In the genomic region with DNA sequence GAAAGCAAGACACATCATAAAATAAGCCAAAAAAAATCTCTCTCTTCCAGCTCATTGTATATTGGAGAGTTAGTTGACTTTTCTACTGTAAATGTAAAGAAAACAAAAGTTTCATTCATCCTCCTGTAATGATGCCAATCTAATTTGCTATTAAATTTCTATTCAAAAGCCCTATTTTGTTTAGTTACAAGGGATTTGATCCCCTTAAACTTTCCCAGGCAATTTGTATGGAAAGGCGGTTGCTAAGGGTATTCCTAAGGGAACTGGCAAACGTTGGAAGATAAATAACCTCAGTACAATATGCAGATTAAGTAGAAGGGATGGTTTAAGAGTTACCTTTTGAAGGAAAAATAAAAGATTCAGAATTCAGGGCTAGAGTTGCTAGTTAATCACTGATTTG, we compare ENCODE assay signal across 15 cellular contexts.
DNase-seq lines count a peak whose midpoint lies in the region; ATAC-seq, FAIRE-seq and TF ChIP-seq lines count a peak whose summit lies in the region.
"Had no signal": no experiment of that assay in that cellular context is flagged by ENCODE, and none has a peak within 500 bp of the region (broad histone marks: within the 10 kb centered on the region; RNA-seq: fewer than 3 reads in every experiment).

No MANE protein-coding gene starts in this region.

- no peaks in the 10 kb centered on the region for H3K27me3 Mint-ChIP-seq in astrocyte (ENCODE audit: low read depth, unreplicated experiment)
- H3K27me3 Mint-ChIP-seq: CD4-positive, alpha-beta memory T cell had no signal

- RAD21 ChIA-PET in HCT116 (lab: Charles Lee; ENCODE audit: low non-redundant PET in 1 of 2, low total read pairs in 2 of 2, uncharacterized antibody in 2 of 2, unreplicated experiment in 2 of 2), result no interaction called here

- peak overlapping the region; percentile 97 for H3K27ac ChIP-seq in HCT116 (ENCODE audit: low read depth, low read length)
- H3K27ac ChIP-seq in astrocyte (ENCODE audit: low read depth, low read length), result no peak overlapping the region
- H3K27ac ChIP-seq in mammary epithelial cell (ENCODE audit: insufficient read depth, low read depth, low read length), result no peak overlapping the region
- H3K27ac ChIP-seq: A549, C4-2B, HL-60 had no signal

- H3K4me2 ChIP-seq in HCT116 (ENCODE audit: low read length) (peak overlapping the region; percentile 68), astrocyte (ENCODE audit: low read length) (no peak overlapping the region), mammary epithelial cell (ENCODE audit: insufficient read depth, low read depth, low read length) (no peak overlapping the region)
- H3K4me2 ChIP-seq: A549 had no signal

- H3K27ac Mint-ChIP-seq in astrocyte (ENCODE audit: unreplicated experiment), result peak overlapping the region; percentile 54
- H3K27ac Mint-ChIP-seq: CD4-positive, alpha-beta memory T cell had no signal

- no peaks in the 10 kb centered on the region for H3K9me3 Mint-ChIP-seq in astrocyte (ENCODE audit: unreplicated experiment)
- H3K9me3 Mint-ChIP-seq: CD4-positive, alpha-beta memory T cell had no signal

- dilution Hi-C loops in mammary epithelial cell (cut with HindIII; ENCODE audit: low sequenced_read_pairs), result no loop called here

- H3K36me3 ChIP-seq in HCT116 (ENCODE audit: control insufficient read depth in 1 of 2, insufficient read depth in 2 of 2, low read length in 2 of 2) (no peaks in the 10 kb centered on the region), astrocyte (ENCODE audit: insufficient read depth, low read length) (no peaks in the 10 kb centered on the region), mammary epithelial cell (ENCODE audit: insufficient read depth, low read length) (no peaks in the 10 kb centered on the region)
- H3K36me3 ChIP-seq: BE2C had no signal

- in situ Hi-C loops in mammary epithelial cell (cut with MboI; ENCODE audit: low sequenced_read_pairs in 2 of 2), result no loop called here

- H3K4me3 ChIP-seq in HCT116 (replicated peaks in 1 of 2; ENCODE audit: low read depth in 1 of 2, low read length in 2 of 2), result no peak overlapping the region
- no peak overlapping the region for H3K4me3 ChIP-seq in astrocyte (ENCODE audit: insufficient read depth, low read depth, low read length)
- H3K4me3 ChIP-seq in mammary epithelial cell (replicated peaks in 1 of 3; ENCODE audit: insufficient read depth in 1 of 3, low read depth in 2 of 3, low read length in 3 of 3), result no peak overlapping the region
- H3K4me3 ChIP-seq: A549 had no signal

- no peak for DNase-seq in HCT116 (ENCODE audit: low read depth, low spot score)
- DNase-seq in NCI-H526 (lab: John Stamatoyannopoulos, UW), result peak; percentile 19 to 48
- no peak for DNase-seq in astrocyte (ENCODE audit: low read depth)
- DNase-seq in COLO668 (lab: John Stamatoyannopoulos, UW; ENCODE audit: unreplicated experiment), result no peak
- DNase-seq in mammary epithelial cell, result no peak
- DNase-seq in NCI-H1694 treated with DMSO at 0.1 percent for 48 hours (lab: John Stamatoyannopoulos, UW), result no peak
- DNase-seq: BE2C; Caco-2; CD4-positive, alpha-beta memory T cell; DMS53; GF-D8 had no signal

- POLR2A ChIA-PET in HCT116 (lab: Charles Lee), result no interaction called here

- H2AFZ ChIP-seq in HCT116 (ENCODE audit: low read depth, low read length, poor library complexity, severe bottlenecking), result no peak overlapping the region
- H2AFZ ChIP-seq in astrocyte (ENCODE audit: low read depth, low read length), result no peak overlapping the region
- H2AFZ ChIP-seq in mammary epithelial cell (ENCODE audit: low read depth, low read length), result no peak overlapping the region

- no peak overlapping the region for H3K4me3 Mint-ChIP-seq in astrocyte (ENCODE audit: unreplicated experiment)
- H3K4me3 Mint-ChIP-seq: CD4-positive, alpha-beta memory T cell had no signal

- peaks cover 87 to 96% of the 10 kb centered on the region in 2 experiments for H3K4me1 ChIP-seq in HCT116 (ENCODE audit: control insufficient read depth in 1 of 2, insufficient read depth in 2 of 2, low read length in 2 of 2)
- peaks cover 28% of the 10 kb centered on the region for H3K4me1 ChIP-seq in astrocyte (ENCODE audit: insufficient read depth, low read length)
- H3K4me1 ChIP-seq in mammary epithelial cell (ENCODE audit: insufficient read depth, low read length), result peaks cover 36% of the 10 kb centered on the region
- H3K4me1 ChIP-seq: BE2C had no signal

- H3K9ac ChIP-seq in HCT116 (ENCODE audit: low read length) (peak overlapping the region; percentile 58), astrocyte (ENCODE audit: low read length) (no peak overlapping the region), mammary epithelial cell (ENCODE audit: insufficient read depth, low read length) (no peak overlapping the region)

- H3K4me1 Mint-ChIP-seq in astrocyte (ENCODE audit: low read depth, unreplicated experiment), result peaks cover 50% of the 10 kb centered on the region

- H4K20me1 ChIP-seq in HCT116 (ENCODE audit: insufficient read depth) (no peaks in the 10 kb centered on the region), astrocyte (ENCODE audit: insufficient read depth, low read length) (no peaks in the 10 kb centered on the region), mammary epithelial cell (ENCODE audit: insufficient read depth, low read length) (no peaks in the 10 kb centered on the region)

- no peaks in the 10 kb centered on the region for H3K9me2 ChIP-seq in HCT116 (ENCODE audit: insufficient read depth)

- no peak for FAIRE-seq in astrocyte (lab: Jason Lieb, UNC)
- FAIRE-seq: A549, GM19239 had no signal

- H3K27me3 ChIP-seq in HCT116 (ENCODE audit: insufficient read depth, low read length) (no peaks in the 10 kb centered on the region), astrocyte (ENCODE audit: insufficient read depth, low read length) (no peaks in the 10 kb centered on the region), mammary epithelial cell (ENCODE audit: insufficient read depth, low read length) (no peaks in the 10 kb centered on the region)
- H3K27me3 ChIP-seq: BE2C had no signal

- 77% methylated on average over 2 of the region's 2 CpGs for WGBS in mammary epithelial cell (ENCODE audit: low coverage, missing lambda C conversion rate)

- ATAC-seq in HCT116, result no peak
- ATAC-seq: A549 had no signal

- TF ChIP-seq CTCF in HCT116 (IDR thresholded peaks at IDR 0.05 in 2 of 3, conservative IDR thresholded peaks at IDR 0.05 in 1 of 3; ENCODE audit: borderline replicate concordance in 1 of 3, insufficient read depth in 1 of 3, low read depth in 2 of 3, low read length in 2 of 3) (no peak), astrocyte (IDR thresholded peaks at IDR 0.05; ENCODE audit: insufficient read depth, low read depth, low read length) (no peak), mammary epithelial cell (conservative IDR thresholded peaks at IDR 0.05 in 1 of 2, IDR thresholded peaks at IDR 0.05 in 1 of 2; ENCODE audit: extremely low read depth in 1 of 2, insufficient read depth in 1 of 2, low read depth in 1 of 2, low read length in 2 of 2) (no peak)

- H3K36me3 Mint-ChIP-seq in astrocyte (ENCODE audit: low read depth, unreplicated experiment), result no peaks in the 10 kb centered on the region

- BruUV-seq in HCT116 (replicated peaks; lab: Mats Ljungman, UMichigan) (no TSS peak), mammary epithelial cell (replicated peaks; lab: Mats Ljungman, UMichigan) (no TSS peak)

- TF ChIP-seq RAD21 in HCT116 (IDR thresholded peaks at IDR 0.05; ENCODE audit: low read depth), result no peak

- peaks cover 66% of the 10 kb centered on the region for H3K79me2 ChIP-seq in HCT116 (ENCODE audit: insufficient read depth, low read length)
- H3K79me2 ChIP-seq in astrocyte (ENCODE audit: insufficient read depth, low read length), result no peaks in the 10 kb centered on the region
- H3K79me2 ChIP-seq in mammary epithelial cell (ENCODE audit: insufficient read depth, low read length), result no peaks in the 10 kb centered on the region

- H3K9me3 ChIP-seq in HCT116 (ENCODE audit: control insufficient read depth in 1 of 2, insufficient read depth in 1 of 2, low read depth in 1 of 2, low read length in 2 of 2) (no peaks in the 10 kb centered on the region), astrocyte (ENCODE audit: insufficient read depth, low read depth, low read length) (no peaks in the 10 kb centered on the region), mammary epithelial cell (replicated peaks; ENCODE audit: insufficient read depth, low read length) (no peaks in the 10 kb centered on the region)
- H3K9me3 ChIP-seq: A549, BE2C, Caco-2 had no signal

- no peak for TF ChIP-seq POLR2A in HCT116 (IDR thresholded peaks at IDR 0.05; ENCODE audit: borderline replicate concordance, extremely low read depth, insufficient read depth, insufficient read length)

- CTCF ChIA-PET in HCT116 (lab: Charles Lee) (no interaction called here), mammary epithelial cell (lab: Charles Lee; ENCODE audit: low non-redundant PET) (interaction anchor here (0.7 kb wide), 1 partner anchor 108 kb away, joined by 3 read pairs; no protein-coding TSS in a partner anchor)

- intact Hi-C loops in HCT116 (cut with micrococcal nuclease), result loop anchor here (5.0 to 10.0 kb wide), 3 partner anchors 61 to 242 kb away; no protein-coding TSS in a partner anchor
- intact Hi-C loops in mammary epithelial cell (cut with micrococcal nuclease), result loop anchor here (10.0 kb wide), 1 partner anchor 108 kb away; no protein-coding TSS in a partner anchor

TF ChIP-seq in HCT116, 20 proteins besides CTCF, POLR2A, EP300 and RAD21 (continues in another document):
- TF ChIP-seq ZBTB33 (IDR thresholded peaks at IDR 0.05; ENCODE audit: extremely low read depth, insufficient replicate concordance, low read length) (no peak), YY1 (IDR thresholded peaks at IDR 0.05; ENCODE audit: extremely low read depth, insufficient replicate concordance, low read depth, low read length) (no peak), SP1 (IDR thresholded peaks at IDR 0.05; ENCODE audit: low read depth) (no peak), EZH2phosphoT487 (IDR thresholded peaks at IDR 0.05; ENCODE audit: borderline replicate concordance) (no peak), ELF1 (IDR thresholded peaks at IDR 0.05; ENCODE audit: borderline replicate concordance, low read depth) (no peak), POLR2AphosphoS5 (IDR thresholded peaks at IDR 0.05; ENCODE audit: low read depth, low read length) (no peak), TCF7L2 (IDR thresholded peaks at IDR 0.05; ENCODE audit: borderline replicate concordance, extremely low read depth, insufficient read depth, insufficient read length) (no peak)

Comparison
In these comparisons a context has a peak if more than half of its experiments do, and no peak if none do; other contexts are left out.
1. DNase-seq: peak in NCI-H526 (2 of 2); none in HCT116 (single experiment), astrocyte (single experiment), COLO668 (single experiment), mammary epithelial cell (single experiment) and NCI-H1694 treated with DMSO at 0.1 percent for 48 hours (single experiment).